In the genomic region with DNA sequence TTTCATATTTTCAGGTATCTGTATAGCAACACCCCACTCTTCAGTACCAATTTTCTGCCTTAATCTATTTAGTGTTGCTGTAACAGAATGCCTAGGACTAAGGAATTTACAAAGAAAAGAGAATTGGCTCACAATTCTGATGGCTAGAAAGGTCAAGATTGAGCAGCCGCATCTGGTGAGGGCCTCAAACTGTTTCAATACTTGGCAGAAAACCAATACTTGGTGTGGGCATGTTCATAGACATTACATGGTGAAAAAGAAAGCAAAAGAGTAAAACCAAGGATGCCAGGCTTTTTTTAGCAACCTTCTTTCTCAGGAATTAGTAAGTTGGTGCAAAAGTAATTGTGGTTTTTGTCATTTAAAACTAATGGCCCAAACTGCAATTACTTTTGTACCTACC, we compare ENCODE assay signal across 35 cellular contexts.
"Had no signal": no experiment of that assay in that cellular context is flagged by ENCODE, and none has a peak within 500 bp of the region (broad histone marks: within the 10 kb centered on the region; RNA-seq: fewer than 3 reads in every experiment).

No MANE protein-coding gene starts in this region.

- DNase-seq: Karpas-422, Kasumi-1, KG1, MG63, MM.1S, MV-4-11, NCI-H1048, NCI-H1092, NCI-H1092 treated with DMSO at 0.1 percent for 48 hours, NCI-H1105, NCI-H1105 treated with DMSO at 0.1 percent for 48 hours, NCI-H1417, NCI-H1417 treated with DMSO at 0.1 percent for 48 hours, NCI-H1436, NCI-H1436 treated with DMSO at 0.1 percent for 48 hours, NCI-H146, NCI-H1694, NCI-H1694 treated with DMSO at 0.1 percent for 48 hours, NCI-H187, NCI-H187 treated with DMSO at 0.1 percent for 48 hours, NCI-H1930, NCI-H2029, NCI-H2029 treated with DMSO at 0.1 percent for 48 hours, NCI-H2081, NCI-H2081 treated with DMSO at 0.1 percent for 48 hours, NCI-H2107, NCI-H2171, NCI-H2171 treated with DMSO at 0.1 percent for 48 hours, NCI-H2227 treated with DMSO at 0.1 percent for 48 hours, NCI-H226, NCI-H345, NCI-H446, NCI-H446 treated with DMSO at 0.1 percent for 48 hours, NCI-H510A had no signal

- H3K9me3 ChIP-seq: MG63 had no signal

- H3K4me3 ChIP-seq: MG63 had no signal

- H3K27ac ChIP-seq: KMS-11 had no signal

- H3K4me2 ChIP-seq: KMS-11 had no signal

- H3K9ac ChIP-seq: KMS-11 had no signal

- H3K36me3 ChIP-seq: MG63 had no signal

- H3K27me3 ChIP-seq: MG63 had no signal
